In the genomic region with DNA sequence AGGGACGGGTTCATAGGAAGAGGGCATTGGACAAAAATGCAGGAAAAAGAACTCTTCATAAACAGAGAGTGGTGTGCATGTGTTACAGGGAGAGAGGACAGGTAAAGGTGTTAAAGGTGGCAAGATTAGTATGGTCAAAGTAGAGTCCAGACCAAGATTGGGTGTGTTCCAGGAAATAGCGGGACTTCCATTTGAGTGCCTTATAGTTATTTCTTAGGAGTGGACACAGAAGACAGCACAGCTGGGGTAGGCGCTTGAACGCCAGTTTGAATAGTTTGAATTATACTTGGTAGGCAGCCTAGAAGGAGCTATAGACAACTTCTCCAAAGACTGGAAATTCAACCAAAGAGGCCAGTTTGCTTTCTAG, we compare ENCODE assay signal across 15 cellular contexts.
A peak's percentile ranks its signal among the peaks of the same experiment; 100 is the strongest.
DNase-seq lines count a peak whose midpoint lies in the region; ATAC-seq, FAIRE-seq and TF ChIP-seq lines count a peak whose summit lies in the region.
"Had no signal": no experiment of that assay in that cellular context is flagged by ENCODE, and none has a peak within 500 bp of the region (broad histone marks: within the 10 kb centered on the region; RNA-seq: fewer than 3 reads in every experiment).

No MANE protein-coding gene starts in this region.

- intact Hi-C loops in psoas muscle (cut with DNase I): loop anchor here in 1 of 2 donors (2.0 kb wide), 1 partner anchor 17 kb away; no protein-coding TSS in a partner anchor

- ATAC-seq in left lobe of liver (peak; percentile 14), GM18502 (IDR thresholded peaks at IDR 0.05; ENCODE audit: poor library complexity, unreplicated experiment) (no peak), psoas muscle (no peak)

- WGBS in small intestine, 3 donors: 39 to 80% (median 52%) methylated on average over 4 of the region's 4 CpGs
- 97 to 98% (median 97%) methylated on average over 4 of the region's 4 CpGs for WGBS in psoas muscle, 3 donors

- TF ChIP-seq CTCF in C4-2B (conservative IDR thresholded peaks at IDR 0.05): no peak
- TF ChIP-seq CTCF in psoas muscle (IDR thresholded peaks at IDR 0.05): no peak

- H3K27me3 ChIP-seq in small intestine (ENCODE audit: control insufficient read depth in 2 of 2, insufficient read depth in 2 of 2, low read length in 2 of 2) (no peaks in the 10 kb centered on the region), psoas muscle (ENCODE audit: insufficient read depth in 3 of 3, low read length in 2 of 3) (no peaks in the 10 kb centered on the region)

- H3K27ac ChIP-seq in C4-2B: peak overlapping the region; percentile 28; the same call in 1 of the 2 replicates
- peak overlapping the region; percentile 42 for H3K27ac ChIP-seq in angular gyrus (ENCODE audit: low read depth, low read length)
- H3K27ac ChIP-seq in small intestine (ENCODE audit: low read depth in 1 of 2, low read length in 1 of 2): peak overlapping the region; percentile 56 to 61
- no peak overlapping the region for H3K27ac ChIP-seq in psoas muscle

- H3K36me3 ChIP-seq in small intestine (ENCODE audit: control insufficient read depth in 2 of 2, insufficient read depth in 2 of 2, low read length in 2 of 2): no peaks in the 10 kb centered on the region
- no peaks in the 10 kb centered on the region for H3K36me3 ChIP-seq in psoas muscle (ENCODE audit: insufficient read depth in 1 of 2, low read depth in 1 of 2)

- H3K4me3 ChIP-seq in small intestine (ENCODE audit: low read depth in 1 of 2, low read length in 2 of 2) (no peak overlapping the region), psoas muscle (no peak overlapping the region)

- no peak for FAIRE-seq in small intestine (lab: Jason Lieb, UNC)

- H3K9me3 ChIP-seq in small intestine (ENCODE audit: control insufficient read depth, low read depth) (no peaks in the 10 kb centered on the region), psoas muscle (no peaks in the 10 kb centered on the region)

- no peak for DNase-seq in left lobe of liver (ENCODE audit: low spot score)
- no peak for DNase-seq in small intestine
- no peak for DNase-seq in DMS153 (lab: John Stamatoyannopoulos, UW)
- no peak for DNase-seq in psoas muscle
- DNase-seq: DND-41, H9, IMR-90, NCI-H1417 treated with DMSO at 0.1 percent for 48 hours, NCI-H1930, NCI-H226, NCI-H82, OCI-M1 had no signal

- peaks cover 5 to 17% of the 10 kb centered on the region in 2 donors for H3K4me1 ChIP-seq in small intestine (ENCODE audit: control insufficient read depth in 2 of 2, insufficient read depth in 1 of 2, low read depth in 1 of 2, low read length in 1 of 2)
- H3K4me1 ChIP-seq in psoas muscle: peaks cover 19% of the 10 kb centered on the region
